1 cellular context compared by ENCODE assay signal in the genomic region with DNA sequence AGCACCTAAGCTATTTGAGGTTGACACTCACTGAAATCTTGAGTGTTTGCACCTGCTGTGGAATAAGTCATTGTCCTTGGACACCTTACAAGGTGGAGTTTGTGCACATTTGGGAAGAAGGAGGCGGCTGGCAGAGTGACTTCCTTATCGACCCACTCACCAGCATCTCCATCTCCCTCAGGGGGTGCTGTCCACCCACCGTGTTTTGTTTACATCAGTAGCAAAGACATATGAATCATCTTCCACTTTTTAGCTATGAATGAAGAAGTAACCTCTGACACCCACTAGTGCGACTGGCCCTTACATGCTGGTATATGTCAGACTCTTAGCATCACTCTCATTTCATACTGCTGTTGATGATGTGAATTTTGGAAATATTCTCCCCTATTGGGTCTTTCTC.
TF ChIP-seq lines count a peak whose summit lies in the region.

No MANE protein-coding gene starts in this region.

TF ChIP-seq in HepG2, 621 proteins besides CTCF, POLR2A, EP300 and RAD21 (continued from another document):
- TF ChIP-seq, protein P1, sequence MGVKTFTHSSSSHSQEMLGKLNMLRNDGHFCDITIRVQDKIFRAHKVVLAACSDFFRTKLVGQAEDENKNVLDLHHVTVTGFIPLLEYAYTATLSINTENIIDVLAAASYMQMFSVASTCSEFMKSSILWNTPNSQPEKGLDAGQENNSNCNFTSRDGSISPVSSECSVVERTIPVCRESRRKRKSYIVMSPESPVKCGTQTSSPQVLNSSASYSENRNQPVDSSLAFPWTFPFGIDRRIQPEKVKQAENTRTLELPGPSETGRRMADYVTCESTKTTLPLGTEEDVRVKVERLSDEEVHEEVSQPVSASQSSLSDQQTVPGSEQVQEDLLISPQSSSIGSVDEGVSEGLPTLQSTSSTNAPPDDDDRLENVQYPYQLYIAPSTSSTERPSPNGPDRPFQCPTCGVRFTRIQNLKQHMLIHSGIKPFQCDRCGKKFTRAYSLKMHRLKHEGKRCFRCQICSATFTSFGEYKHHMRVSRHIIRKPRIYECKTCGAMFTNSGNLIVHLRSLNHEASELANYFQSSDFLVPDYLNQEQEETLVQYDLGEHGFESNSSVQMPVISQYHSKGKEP (CRISPR knock-in tag; IDR thresholded peaks at IDR 0.05) = no peak
- no peak for TF ChIP-seq CENPT (CRISPR knock-in tag; IDR thresholded peaks at IDR 0.05; ENCODE audit: low read depth)
- TF ChIP-seq ZNF101 (CRISPR knock-in tag; IDR thresholded peaks at IDR 0.05; ENCODE audit: borderline replicate concordance, low read depth) = no peak
- TF ChIP-seq ZNF230 (CRISPR knock-in tag; IDR thresholded peaks at IDR 0.05) = no peak
TF ChIP-seq in HepG2: peak in this region for 0.
